ENCODE assay signal across 1 cellular context in the genomic region with DNA sequence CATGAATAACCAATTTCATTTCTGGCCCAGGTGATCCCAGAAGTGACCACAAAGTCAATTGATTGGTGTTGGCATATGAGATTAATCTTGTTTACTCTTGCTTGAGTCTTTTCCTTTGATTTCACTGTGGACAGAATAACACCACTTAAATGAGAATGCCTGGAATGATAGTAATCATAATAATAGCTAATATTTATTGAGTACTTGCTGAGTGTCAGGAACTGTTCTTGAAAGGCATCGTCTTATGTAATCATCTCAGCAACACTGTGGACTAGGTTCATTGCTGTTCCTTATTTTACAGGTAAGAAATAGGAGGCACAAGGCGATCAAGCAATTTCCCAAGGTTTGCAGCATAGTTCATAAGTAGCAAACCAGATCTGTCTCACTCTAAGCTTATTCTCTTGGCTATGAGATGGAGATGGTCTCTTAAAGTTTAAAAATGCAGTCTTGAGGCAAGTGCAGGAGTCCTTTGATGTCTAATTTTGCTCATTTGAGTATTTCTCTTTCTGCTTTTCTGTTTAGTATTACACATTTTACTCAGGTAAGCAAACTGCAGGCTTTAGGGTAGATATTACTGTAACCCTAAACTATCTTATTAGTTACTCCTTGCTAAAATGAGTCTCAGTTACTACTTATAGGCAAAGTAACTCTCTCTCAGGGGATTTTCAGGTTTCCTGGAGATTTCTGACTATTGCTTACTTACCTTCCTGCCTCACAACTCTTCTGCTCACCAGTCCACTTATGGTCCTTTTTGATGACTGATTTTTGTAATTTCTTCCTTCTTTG.
TF ChIP-seq lines count a peak whose summit lies in the region.

No MANE protein-coding gene starts in this region.

TF ChIP-seq in HepG2, 621 proteins besides CTCF, POLR2A, EP300 and RAD21 (continued from another document and continues in another):
- TF ChIP-seq ZNF501 (CRISPR knock-in tag; IDR thresholded peaks at IDR 0.05) (no peak), SALL1 (CRISPR knock-in tag; IDR thresholded peaks at IDR 0.05) (peak; percentile 80; the same call in 1 of the 2 replicates), ETV5 (CRISPR knock-in tag; IDR thresholded peaks at IDR 0.05; ENCODE audit: borderline replicate concordance) (peak; percentile 67; the same call in 1 of the 2 replicates), ZNF746 (CRISPR knock-in tag; IDR thresholded peaks at IDR 0.05) (no peak), HDAC6 (IDR thresholded peaks at IDR 0.05; ENCODE audit: low read depth, low read length) (no peak), ZNF773 (CRISPR knock-in tag; IDR thresholded peaks at IDR 0.05; ENCODE audit: borderline replicate concordance) (no peak), ZNF331 (CRISPR knock-in tag; IDR thresholded peaks at IDR 0.05) (peak; percentile 60), ZNF629 (CRISPR knock-in tag; conservative IDR thresholded peaks at IDR 0.05) (no peak), PHF21A (CRISPR knock-in tag; IDR thresholded peaks at IDR 0.05) (peak; percentile 55; the same call in 1 of the 2 replicates), SIN3A (IDR thresholded peaks at IDR 0.05; ENCODE audit: borderline replicate concordance, low read depth, low read length) (0 out of 2 replicates have a peak, but pooled peaks have one; percentile 44), IRX3 (CRISPR knock-in tag; IDR thresholded peaks at IDR 0.05; ENCODE audit: borderline replicate concordance, low read depth) (no peak), TCF7 (IDR thresholded peaks at IDR 0.05; ENCODE audit: low read depth) (peak; percentile 98), SRSF1 (optimal IDR thresholded peaks at IDR 0.05; ENCODE audit: low read depth, low read length) (no peak), HMG20B (CRISPR knock-in tag; conservative IDR thresholded peaks at IDR 0.05) (peak; percentile 99), ESRRA (CRISPR knock-in tag; IDR thresholded peaks at IDR 0.05; ENCODE audit: low read depth) (no peak), NKX3-1 (CRISPR knock-in tag; IDR thresholded peaks at IDR 0.05) (peak; percentile 99), ZNF34 (CRISPR knock-in tag; IDR thresholded peaks at IDR 0.05; ENCODE audit: borderline replicate concordance) (no peak), RBM39 (IDR thresholded peaks at IDR 0.05; ENCODE audit: low read depth, low read length, poor library complexity, severe bottlenecking) (no peak), ZNF772 (CRISPR knock-in tag; IDR thresholded peaks at IDR 0.05) (peak; percentile 29; the same call in 1 of the 2 replicates), DMAP1 (CRISPR knock-in tag; IDR thresholded peaks at IDR 0.05) (0 out of 2 replicates have a peak, but pooled peaks have one; percentile 58), ZFP90 (CRISPR knock-in tag; IDR thresholded peaks at IDR 0.05; ENCODE audit: borderline replicate concordance) (no peak), GATAD1 (CRISPR knock-in tag; IDR thresholded peaks at IDR 0.05) (0 out of 2 replicates have a peak, but pooled peaks have one; percentile 38), ZBTB8A (CRISPR knock-in tag; IDR thresholded peaks at IDR 0.05; ENCODE audit: borderline replicate concordance, low read depth) (peak; percentile 73; the same call in 1 of the 2 replicates), SMARCC2 (IDR thresholded peaks at IDR 0.05) (peak; percentile 81; the same call in 1 of the 2 replicates), ZNF17 (CRISPR knock-in tag; IDR thresholded peaks at IDR 0.05) (no peak), KLF12 (CRISPR knock-in tag; IDR thresholded peaks at IDR 0.05; ENCODE audit: borderline replicate concordance) (no peak), ZFP41 (CRISPR knock-in tag; IDR thresholded peaks at IDR 0.05; ENCODE audit: borderline replicate concordance) (no peak), TGIF2 (CRISPR knock-in tag; IDR thresholded peaks at IDR 0.05) (no peak), REL (CRISPR knock-in tag; conservative IDR thresholded peaks at IDR 0.05) (0 out of 2 replicates have a peak, but pooled peaks have one; percentile 43), ZNF230 (CRISPR knock-in tag; IDR thresholded peaks at IDR 0.05) (no peak), GTF2F1 (IDR thresholded peaks at IDR 0.05; ENCODE audit: low read length) (no peak), BCL6 (CRISPR knock-in tag; IDR thresholded peaks at IDR 0.05) (peak; percentile 100), JDP2 (CRISPR knock-in tag; IDR thresholded peaks at IDR 0.05; ENCODE audit: borderline replicate concordance) (no peak), ZNF782 (CRISPR knock-in tag; IDR thresholded peaks at IDR 0.05; ENCODE audit: borderline replicate concordance) (no peak), ZNF44 (CRISPR knock-in tag; IDR thresholded peaks at IDR 0.05) (0 out of 2 replicates have a peak, but pooled peaks have one; percentile 44)
- TF ChIP-seq, protein P1, sequence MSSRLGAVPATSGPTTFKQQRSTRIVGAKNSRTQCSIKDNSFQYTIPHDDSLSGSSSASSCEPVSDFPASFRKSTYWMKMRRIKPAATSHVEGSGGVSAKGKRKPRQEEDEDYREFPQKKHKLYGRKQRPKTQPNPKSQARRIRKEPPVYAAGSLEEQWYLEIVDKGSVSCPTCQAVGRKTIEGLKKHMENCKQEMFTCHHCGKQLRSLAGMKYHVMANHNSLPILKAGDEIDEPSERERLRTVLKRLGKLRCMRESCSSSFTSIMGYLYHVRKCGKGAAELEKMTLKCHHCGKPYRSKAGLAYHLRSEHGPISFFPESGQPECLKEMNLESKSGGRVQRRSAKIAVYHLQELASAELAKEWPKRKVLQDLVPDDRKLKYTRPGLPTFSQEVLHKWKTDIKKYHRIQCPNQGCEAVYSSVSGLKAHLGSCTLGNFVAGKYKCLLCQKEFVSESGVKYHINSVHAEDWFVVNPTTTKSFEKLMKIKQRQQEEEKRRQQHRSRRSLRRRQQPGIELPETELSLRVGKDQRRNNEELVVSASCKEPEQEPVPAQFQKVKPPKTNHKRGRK (CRISPR knock-in tag; IDR thresholded peaks at IDR 0.05), result no peak
- TF ChIP-seq, protein P2, sequence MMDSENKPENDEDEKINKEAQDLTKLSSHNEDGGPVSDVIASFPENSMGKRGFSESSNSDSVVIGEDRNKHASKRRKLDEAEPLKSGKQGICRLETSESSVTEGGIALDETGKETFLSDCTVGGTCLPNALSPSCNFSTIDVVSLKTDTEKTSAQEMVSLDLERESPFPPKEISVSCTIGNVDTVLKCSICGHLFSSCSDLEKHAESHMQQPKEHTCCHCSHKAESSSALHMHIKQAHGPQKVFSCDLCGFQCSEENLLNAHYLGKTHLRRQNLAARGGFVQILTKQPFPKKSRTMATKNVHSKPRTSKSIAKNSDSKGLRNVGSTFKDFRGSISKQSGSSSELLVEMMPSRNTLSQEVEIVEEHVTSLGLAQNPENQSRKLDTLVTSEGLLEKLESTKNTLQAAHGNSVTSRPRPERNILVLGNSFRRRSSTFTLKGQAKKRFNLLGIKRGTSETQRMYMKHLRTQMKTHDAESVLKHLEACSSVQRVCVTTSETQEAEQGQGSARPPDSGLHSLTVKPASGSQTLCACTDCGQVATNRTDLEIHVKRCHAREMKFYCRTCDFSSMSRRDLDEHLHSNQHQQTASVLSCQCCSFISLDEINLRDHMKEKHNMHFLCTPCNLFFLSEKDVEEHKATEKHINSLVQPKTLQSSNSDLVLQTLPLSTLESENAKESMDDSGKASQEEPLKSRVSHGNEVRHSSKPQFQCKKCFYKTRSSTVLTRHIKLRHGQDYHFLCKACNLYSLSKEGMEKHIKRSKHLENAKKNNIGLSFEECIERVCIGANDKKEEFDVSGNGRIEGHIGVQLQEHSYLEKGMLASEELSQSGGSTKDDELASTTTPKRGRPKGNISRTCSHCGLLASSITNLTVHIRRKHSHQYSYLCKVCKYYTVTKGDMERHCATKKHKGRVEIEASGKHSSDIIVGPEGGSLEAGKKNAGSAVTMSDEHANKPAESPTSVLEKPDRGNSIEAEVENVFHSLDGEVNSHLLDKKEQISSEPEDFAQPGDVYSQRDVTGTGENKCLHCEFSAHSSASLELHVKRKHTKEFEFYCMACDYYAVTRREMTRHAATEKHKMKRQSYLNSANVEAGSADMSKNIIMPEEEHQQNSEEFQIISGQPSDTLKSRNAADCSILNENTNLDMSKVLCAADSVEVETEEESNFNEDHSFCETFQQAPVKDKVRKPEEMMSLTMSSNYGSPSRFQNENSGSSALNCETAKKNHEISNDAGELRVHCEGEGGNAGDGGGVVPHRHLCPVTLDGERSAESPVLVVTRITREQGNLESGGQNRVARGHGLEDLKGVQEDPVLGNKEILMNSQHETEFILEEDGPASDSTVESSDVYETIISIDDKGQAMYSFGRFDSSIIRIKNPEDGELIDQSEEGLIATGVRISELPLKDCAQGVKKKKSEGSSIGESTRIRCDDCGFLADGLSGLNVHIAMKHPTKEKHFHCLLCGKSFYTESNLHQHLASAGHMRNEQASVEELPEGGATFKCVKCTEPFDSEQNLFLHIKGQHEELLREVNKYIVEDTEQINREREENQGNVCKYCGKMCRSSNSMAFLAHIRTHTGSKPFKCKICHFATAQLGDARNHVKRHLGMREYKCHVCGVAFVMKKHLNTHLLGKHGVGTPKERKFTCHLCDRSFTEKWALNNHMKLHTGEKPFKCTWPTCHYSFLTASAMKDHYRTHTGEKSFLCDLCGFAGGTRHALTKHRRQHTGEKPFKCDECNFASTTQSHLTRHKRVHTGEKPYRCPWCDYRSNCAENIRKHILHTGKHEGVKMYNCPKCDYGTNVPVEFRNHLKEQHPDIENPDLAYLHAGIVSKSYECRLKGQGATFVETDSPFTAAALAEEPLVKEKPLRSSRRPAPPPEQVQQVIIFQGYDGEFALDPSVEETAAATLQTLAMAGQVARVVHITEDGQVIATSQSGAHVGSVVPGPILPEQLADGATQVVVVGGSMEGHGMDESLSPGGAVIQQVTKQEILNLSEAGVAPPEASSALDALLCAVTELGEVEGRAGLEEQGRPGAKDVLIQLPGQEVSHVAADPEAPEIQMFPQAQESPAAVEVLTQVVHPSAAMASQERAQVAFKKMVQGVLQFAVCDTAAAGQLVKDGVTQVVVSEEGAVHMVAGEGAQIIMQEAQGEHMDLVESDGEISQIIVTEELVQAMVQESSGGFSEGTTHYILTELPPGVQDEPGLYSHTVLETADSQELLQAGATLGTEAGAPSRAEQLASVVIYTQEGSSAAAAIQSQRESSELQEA (CRISPR knock-in tag; IDR thresholded peaks at IDR 0.05; ENCODE audit: not compliant biosample characterization), result no peak
- TF ChIP-seq, protein P3, sequence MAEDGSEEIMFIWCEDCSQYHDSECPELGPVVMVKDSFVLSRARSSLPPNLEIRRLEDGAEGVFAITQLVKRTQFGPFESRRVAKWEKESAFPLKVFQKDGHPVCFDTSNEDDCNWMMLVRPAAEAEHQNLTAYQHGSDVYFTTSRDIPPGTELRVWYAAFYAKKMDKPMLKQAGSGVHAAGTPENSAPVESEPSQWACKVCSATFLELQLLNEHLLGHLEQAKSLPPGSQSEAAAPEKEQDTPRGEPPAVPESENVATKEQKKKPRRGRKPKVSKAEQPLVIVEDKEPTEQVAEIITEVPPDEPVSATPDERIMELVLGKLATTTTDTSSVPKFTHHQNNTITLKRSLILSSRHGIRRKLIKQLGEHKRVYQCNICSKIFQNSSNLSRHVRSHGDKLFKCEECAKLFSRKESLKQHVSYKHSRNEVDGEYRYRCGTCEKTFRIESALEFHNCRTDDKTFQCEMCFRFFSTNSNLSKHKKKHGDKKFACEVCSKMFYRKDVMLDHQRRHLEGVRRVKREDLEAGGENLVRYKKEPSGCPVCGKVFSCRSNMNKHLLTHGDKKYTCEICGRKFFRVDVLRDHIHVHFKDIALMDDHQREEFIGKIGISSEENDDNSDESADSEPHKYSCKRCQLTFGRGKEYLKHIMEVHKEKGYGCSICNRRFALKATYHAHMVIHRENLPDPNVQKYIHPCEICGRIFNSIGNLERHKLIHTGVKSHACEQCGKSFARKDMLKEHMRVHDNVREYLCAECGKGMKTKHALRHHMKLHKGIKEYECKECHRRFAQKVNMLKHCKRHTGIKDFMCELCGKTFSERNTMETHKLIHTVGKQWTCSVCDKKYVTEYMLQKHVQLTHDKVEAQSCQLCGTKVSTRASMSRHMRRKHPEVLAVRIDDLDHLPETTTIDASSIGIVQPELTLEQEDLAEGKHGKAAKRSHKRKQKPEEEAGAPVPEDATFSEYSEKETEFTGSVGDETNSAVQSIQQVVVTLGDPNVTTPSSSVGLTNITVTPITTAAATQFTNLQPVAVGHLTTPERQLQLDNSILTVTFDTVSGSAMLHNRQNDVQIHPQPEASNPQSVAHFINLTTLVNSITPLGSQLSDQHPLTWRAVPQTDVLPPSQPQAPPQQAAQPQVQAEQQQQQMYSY (CRISPR knock-in tag; IDR thresholded peaks at IDR 0.05), result no peak
- TF ChIP-seq, protein P4, sequence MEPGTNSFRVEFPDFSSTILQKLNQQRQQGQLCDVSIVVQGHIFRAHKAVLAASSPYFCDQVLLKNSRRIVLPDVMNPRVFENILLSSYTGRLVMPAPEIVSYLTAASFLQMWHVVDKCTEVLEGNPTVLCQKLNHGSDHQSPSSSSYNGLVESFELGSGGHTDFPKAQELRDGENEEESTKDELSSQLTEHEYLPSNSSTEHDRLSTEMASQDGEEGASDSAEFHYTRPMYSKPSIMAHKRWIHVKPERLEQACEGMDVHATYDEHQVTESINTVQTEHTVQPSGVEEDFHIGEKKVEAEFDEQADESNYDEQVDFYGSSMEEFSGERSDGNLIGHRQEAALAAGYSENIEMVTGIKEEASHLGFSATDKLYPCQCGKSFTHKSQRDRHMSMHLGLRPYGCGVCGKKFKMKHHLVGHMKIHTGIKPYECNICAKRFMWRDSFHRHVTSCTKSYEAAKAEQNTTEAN (CRISPR knock-in tag; conservative IDR thresholded peaks at IDR 0.05), result no peak
- TF ChIP-seq, protein P5, sequence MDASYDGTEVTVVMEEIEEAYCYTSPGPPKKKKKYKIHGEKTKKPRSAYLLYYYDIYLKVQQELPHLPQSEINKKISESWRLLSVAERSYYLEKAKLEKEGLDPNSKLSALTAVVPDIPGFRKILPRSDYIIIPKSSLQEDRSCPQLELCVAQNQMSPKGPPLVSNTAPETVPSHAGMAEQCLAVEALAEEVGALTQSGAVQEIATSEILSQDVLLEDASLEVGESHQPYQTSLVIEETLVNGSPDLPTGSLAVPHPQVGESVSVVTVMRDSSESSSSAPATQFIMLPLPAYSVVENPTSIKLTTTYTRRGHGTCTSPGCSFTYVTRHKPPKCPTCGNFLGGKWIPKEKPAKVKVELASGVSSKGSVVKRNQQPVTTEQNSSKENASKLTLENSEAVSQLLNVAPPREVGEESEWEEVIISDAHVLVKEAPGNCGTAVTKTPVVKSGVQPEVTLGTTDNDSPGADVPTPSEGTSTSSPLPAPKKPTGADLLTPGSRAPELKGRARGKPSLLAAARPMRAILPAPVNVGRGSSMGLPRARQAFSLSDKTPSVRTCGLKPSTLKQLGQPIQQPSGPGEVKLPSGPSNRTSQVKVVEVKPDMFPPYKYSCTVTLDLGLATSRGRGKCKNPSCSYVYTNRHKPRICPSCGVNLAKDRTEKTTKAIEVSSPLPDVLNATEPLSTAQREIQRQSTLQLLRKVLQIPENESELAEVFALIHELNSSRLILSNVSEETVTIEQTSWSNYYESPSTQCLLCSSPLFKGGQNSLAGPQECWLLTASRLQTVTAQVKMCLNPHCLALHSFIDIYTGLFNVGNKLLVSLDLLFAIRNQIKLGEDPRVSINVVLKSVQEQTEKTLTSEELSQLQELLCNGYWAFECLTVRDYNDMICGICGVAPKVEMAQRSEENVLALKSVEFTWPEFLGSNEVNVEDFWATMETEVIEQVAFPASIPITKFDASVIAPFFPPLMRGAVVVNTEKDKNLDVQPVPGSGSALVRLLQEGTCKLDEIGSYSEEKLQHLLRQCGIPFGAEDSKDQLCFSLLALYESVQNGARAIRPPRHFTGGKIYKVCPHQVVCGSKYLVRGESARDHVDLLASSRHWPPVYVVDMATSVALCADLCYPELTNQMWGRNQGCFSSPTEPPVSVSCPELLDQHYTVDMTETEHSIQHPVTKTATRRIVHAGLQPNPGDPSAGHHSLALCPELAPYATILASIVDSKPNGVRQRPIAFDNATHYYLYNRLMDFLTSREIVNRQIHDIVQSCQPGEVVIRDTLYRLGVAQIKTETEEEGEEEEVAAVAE (CRISPR knock-in tag; IDR thresholded peaks at IDR 0.05; ENCODE audit: borderline replicate concordance), result 0 out of 2 replicates have a peak, but pooled peaks have one; percentile 44
